ENCODE assay signal across 1 cellular context in genomic region chr14:71618047-71618446, GRCh38.
TF ChIP-seq lines count a peak whose summit lies in the region.

No MANE protein-coding gene starts in this region.

TF ChIP-seq in GM12878, 131 proteins besides CTCF, POLR2A, EP300 and RAD21 (continued from another document):
- TF ChIP-seq ZNF687 (IDR thresholded peaks at IDR 0.05) (0 out of 2 replicates have a peak, but pooled peaks have one; percentile 11), TCF12 (IDR thresholded peaks at IDR 0.05; ENCODE audit: low read depth, low read length) (no peak)
